In the genomic region with DNA sequence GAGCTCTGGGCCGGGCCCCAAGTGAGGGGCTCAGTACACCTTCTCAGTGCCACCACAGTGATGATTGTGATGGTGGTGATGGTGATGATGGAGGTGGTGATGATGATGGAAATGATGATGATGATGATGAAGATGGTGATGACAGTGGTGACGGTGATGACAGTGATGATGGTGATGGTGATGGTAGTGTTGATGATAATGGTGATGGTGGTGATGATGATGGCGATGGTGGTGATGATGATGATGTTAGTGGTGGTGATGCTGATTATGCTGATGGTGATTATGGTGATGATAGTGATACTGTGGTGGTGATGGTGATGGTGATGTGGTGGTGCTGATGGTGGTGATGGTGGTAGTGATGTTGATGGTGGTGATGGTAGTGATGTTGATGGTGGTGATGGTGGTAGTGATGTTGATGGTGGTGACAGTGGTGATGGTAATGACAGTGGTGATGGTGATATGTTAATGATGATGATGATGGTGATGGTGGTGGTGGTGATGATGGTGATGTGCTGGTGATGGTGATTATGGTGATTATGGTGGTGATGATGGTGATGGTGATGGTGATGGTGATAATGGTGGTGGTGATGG, we compare ENCODE assay signal across 26 cellular contexts. TPM values are rescaled to one million over a fixed set of nuclear protein-coding genes. Genes with fewer than 3 reads are reported as not detected.
"Had no signal": no experiment of that assay in that cellular context is flagged by ENCODE, and none has a peak within 500 bp of the region (broad histone marks: within the 10 kb centered on the region; RNA-seq: fewer than 3 reads in every experiment).

No MANE protein-coding gene starts in this region.

- FAIRE-seq: TTC549 had no signal

- H3K27ac ChIP-seq: KMS-11, PC-9 had no signal

- H3K4me3 ChIP-seq: PC-9 had no signal

- H3K4me1 Mint-ChIP-seq: activated B cell treated with CpG ODN at 0.5 μM for 24 hours; activated CD4-positive, alpha-beta T cell treated with anti-CD3 and anti-CD28 coated beads, Interleukin-2, amount 10 ng/mL, durations not matched to agents 24 days and 14 days; activated naive CD4-positive, alpha-beta T cell treated with anti-CD3 and anti-CD28 coated beads, Interleukin-2, amount 10 ng/mL, durations not matched to agents 7 days and 5 days; activated naive CD8-positive, alpha-beta T cell treated with anti-CD3 and anti-CD28 coated beads for 36 hours; central memory CD8-positive, alpha-beta T cell; T-helper 17 cell had no signal

- H3K27me3 Mint-ChIP-seq: activated CD4-positive, alpha-beta T cell treated with anti-CD3 and anti-CD28 coated beads, Interleukin-2, amount 10 ng/mL, durations not matched to agents 24 days and 14 days; activated naive CD4-positive, alpha-beta T cell treated with anti-CD3 and anti-CD28 coated beads, Interleukin-2, amount 10 ng/mL, durations not matched to agents 7 days and 5 days; central memory CD8-positive, alpha-beta T cell; T-helper 17 cell had no signal

- H3K36me3 Mint-ChIP-seq: activated CD4-positive, alpha-beta memory T cell treated with anti-CD3 and anti-CD28 coated beads for 36 hours; activated naive CD4-positive, alpha-beta T cell treated with anti-CD3 and anti-CD28 coated beads, Interleukin-2, amount 10 ng/mL, durations not matched to agents 7 days and 5 days; activated naive CD8-positive, alpha-beta T cell treated with anti-CD3 and anti-CD28 coated beads for 36 hours had no signal

- DNase-seq: activated B cell treated with CpG ODN at 0.5 μM for 24 hours; activated CD4-positive, alpha-beta memory T cell treated with anti-CD3 and anti-CD28 coated beads for 36 hours; activated CD4-positive, alpha-beta T cell treated with anti-CD3 and anti-CD28 coated beads for 1 hour; activated CD4-positive, alpha-beta T cell treated with anti-CD3 and anti-CD28 coated beads, Interleukin-2, amount 10 ng/mL, durations not matched to agents 24 days and 14 days; activated gamma-delta T cell treated with Interleukin-2 at 50 U/mL for 16 hours; activated naive CD4-positive, alpha-beta T cell treated with anti-CD3 and anti-CD28 coated beads, Interleukin-2, amount 10 ng/mL, durations not matched to agents 7 days and 5 days; activated naive CD8-positive, alpha-beta T cell treated with anti-CD3 and anti-CD28 coated beads for 36 hours; activated T-cell treated with anti-CD3 and anti-CD28 coated beads, Interleukin-2, amount 50 U/mL, for 72 hours; NCI-H1092; NCI-H1417; NCI-H1930; NCI-H2107; NCI-H345; NCI-H510A treated with DMSO at 0.1 percent for 48 hours; NCI-H69; PC-9; SIG-M5; T1000 had no signal

- H3K4me3 Mint-ChIP-seq: activated B cell treated with CpG ODN at 0.5 μM for 24 hours; activated CD4-positive, alpha-beta memory T cell treated with anti-CD3 and anti-CD28 coated beads for 36 hours; activated CD4-positive, alpha-beta T cell treated with anti-CD3 and anti-CD28 coated beads, Interleukin-2, amount 10 ng/mL, durations not matched to agents 24 days and 14 days; activated naive CD4-positive, alpha-beta T cell treated with anti-CD3 and anti-CD28 coated beads, Interleukin-2, amount 10 ng/mL, durations not matched to agents 7 days and 5 days; activated naive CD8-positive, alpha-beta T cell treated with anti-CD3 and anti-CD28 coated beads for 36 hours; activated T-cell treated with anti-CD3 and anti-CD28 coated beads, Interleukin-2, amount 50 U/mL, for 72 hours; central memory CD8-positive, alpha-beta T cell; T-helper 17 cell had no signal

- H3K27ac Mint-ChIP-seq: activated B cell treated with CpG ODN at 0.5 μM for 24 hours; activated CD4-positive, alpha-beta memory T cell treated with anti-CD3 and anti-CD28 coated beads for 36 hours; activated CD4-positive, alpha-beta T cell treated with anti-CD3 and anti-CD28 coated beads, Interleukin-2, amount 10 ng/mL, durations not matched to agents 24 days and 14 days; activated naive CD4-positive, alpha-beta T cell treated with anti-CD3 and anti-CD28 coated beads, Interleukin-2, amount 10 ng/mL, durations not matched to agents 7 days and 5 days; activated naive CD8-positive, alpha-beta T cell treated with anti-CD3 and anti-CD28 coated beads for 36 hours; activated T-cell treated with anti-CD3 and anti-CD28 coated beads, Interleukin-2, amount 50 U/mL, for 72 hours; activated T-helper 2 cell treated with anti-CD3 and anti-CD28 coated beads, Interferon-gamma antibody, Interleukin-2, Interleukin-4, amounts not matched to agents 10 μg/mL and 5 μg/mL and 100 μg/mL, durations not matched to agents 14 hours and 24 hours and 36 hours; T-helper 17 cell had no signal

- ATAC-seq: activated T-cell treated with anti-CD3 and anti-CD28 coated beads, Interleukin-2, amount 50 U/mL, for 72 hours; T-helper 17 cell had no signal

- H3K9me3 Mint-ChIP-seq: activated CD4-positive, alpha-beta T cell treated with anti-CD3 and anti-CD28 coated beads, Interleukin-2, amount 10 ng/mL, durations not matched to agents 24 days and 14 days; activated naive CD8-positive, alpha-beta T cell treated with anti-CD3 and anti-CD28 coated beads for 36 hours; central memory CD8-positive, alpha-beta T cell had no signal

RNA-seq across cellular contexts. Expression of gene HMX1, which starts 29.9 kb away (rescaled TPM):
- total RNA-seq: activated B cell treated with CpG ODN at 0.5 μM for 24 hours; activated CD4-positive, alpha-beta memory T cell treated with anti-CD3 and anti-CD28 coated beads for 36 hours; activated CD4-positive, alpha-beta T cell treated with anti-CD3 and anti-CD28 coated beads, Interleukin-2, amount 10 ng/mL, durations not matched to agents 24 days and 14 days; activated CD8-positive, alpha-beta memory T cell treated with anti-CD3 and anti-CD28 coated beads for 36 hours; activated naive CD8-positive, alpha-beta T cell treated with anti-CD3 and anti-CD28 coated beads for 36 hours; activated T-cell treated with anti-CD3 and anti-CD28 coated beads, Interleukin-2, amount 50 U/mL, for 72 hours; activated T-helper 2 cell treated with anti-CD3 and anti-CD28 coated beads, Interferon-gamma antibody, Interleukin-2, Interleukin-4, amounts not matched to agents 10 μg/mL and 5 μg/mL and 100 μg/mL, durations not matched to agents 14 hours and 24 hours and 36 hours; MCF 10A; PC-9; T-helper 17 cell had no signal
- polyA plus RNA-seq: adipose tissue had no signal
